ENCODE assay signal across 1 cellular context in genomic region chr5:153067869-153068268, GRCh38.
TF ChIP-seq lines count a peak whose summit lies in the region.

No MANE protein-coding gene starts in this region.

TF ChIP-seq in WTC11, 78 proteins besides CTCF, POLR2A, EP300 and RAD21 (continued from another document):
- TF ChIP-seq PRDM15 (CRISPR knock-in tag; IDR thresholded peaks at IDR 0.05) (no peak), ERG (CRISPR knock-in tag; IDR thresholded peaks at IDR 0.05) (no peak), ZNF219 (CRISPR knock-in tag; IDR thresholded peaks at IDR 0.05; ENCODE audit: borderline replicate concordance) (no peak), TP53 (CRISPR knock-in tag; IDR thresholded peaks at IDR 0.05) (no peak), FOXK1 (CRISPR knock-in tag; IDR thresholded peaks at IDR 0.05) (no peak), ZNF396 (CRISPR knock-in tag; IDR thresholded peaks at IDR 0.05; ENCODE audit: borderline replicate concordance) (no peak), ZNF138 (CRISPR knock-in tag; conservative IDR thresholded peaks at IDR 0.05) (no peak), ETV6 (CRISPR knock-in tag; IDR thresholded peaks at IDR 0.05) (no peak), ZBTB43 (CRISPR knock-in tag; IDR thresholded peaks at IDR 0.05) (no peak), ZNF121 (CRISPR knock-in tag; IDR thresholded peaks at IDR 0.05) (no peak), IRF1 (CRISPR knock-in tag; IDR thresholded peaks at IDR 0.05) (no peak), ZNF232 (CRISPR knock-in tag; IDR thresholded peaks at IDR 0.05) (no peak), ZNF425 (CRISPR knock-in tag; conservative IDR thresholded peaks at IDR 0.05) (no peak)
TF ChIP-seq in WTC11: peak in this region for 0.
